ENCODE assay signal across 8 cellular contexts in genomic region chr3:178083906-178084823, GRCh38.
DNase-seq lines count a peak whose midpoint lies in the region; ATAC-seq, FAIRE-seq and TF ChIP-seq lines count a peak whose summit lies in the region.

No MANE protein-coding gene starts in this region.

- H3K4me1 ChIP-seq in GM12878 (ENCODE audit: control insufficient read depth, insufficient read depth, low read length): no peaks in the 10 kb centered on the region
- peaks cover 0 to 17% (median 11%) of the 10 kb centered on the region in 4 donors for H3K4me1 ChIP-seq in right lobe of liver

- TF ChIP-seq EP300 in GM12878 (IDR thresholded peaks at IDR 0.05; ENCODE audit: borderline replicate concordance in 1 of 2, control insufficient read depth in 1 of 2, low read depth in 2 of 2, low read length in 2 of 2): no peak

- no peak for DNase-seq in GM12864 (ENCODE audit: low read depth)
- peak; percentile 22 for DNase-seq in NCI-H2107 (lab: John Stamatoyannopoulos, UW)
- DNase-seq in GM12878 (ENCODE audit: low read depth, low spot score): no peak
- no peak for DNase-seq in right lobe of liver
- DNase-seq in erythroblast (lab: John Stamatoyannopoulos, UW): no peak
- DNase-seq in frontal cortex (ENCODE audit: low spot score in 2 of 2): no peak

- 11% methylated on average over 6 of the region's 6 CpGs for WGBS in GM12878 (ENCODE audit: insufficient coverage, insufficient replicate concordance, low lambda C conversion rate, missing lambda C conversion rate)
- WGBS in right lobe of liver (ENCODE audit: insufficient coverage, low coverage, low lambda C conversion rate, missing lambda C conversion rate): 34% methylated on average over 6 of the region's 6 CpGs

- H2AFZ ChIP-seq in GM12878 (ENCODE audit: control insufficient read depth, low read depth, low read length): no peak overlapping the region

- H4K20me1 ChIP-seq in GM12878 (ENCODE audit: control insufficient read depth, insufficient read depth): no peaks in the 10 kb centered on the region

- ATAC-seq in GM12878 (peak; percentile 55; the same call in 2 of the 3 replicates), right lobe of liver (peak; percentile 53 to 66 (median 62)), HG03439 (IDR thresholded peaks at IDR 0.05; ENCODE audit: unreplicated experiment) (no peak), HG02588 (IDR thresholded peaks at IDR 0.05; ENCODE audit: unreplicated experiment) (no peak)

- SMC1A ChIA-PET in GM12878 (lab: Charles Lee; ENCODE audit: uncharacterized antibody, unreplicated experiment): interaction anchor here (0.6 kb wide), 1 partner anchor 14 kb away, joined by 3 read pairs; no protein-coding TSS in a partner anchor

- CTCF ChIA-PET in GM12878 (lab: Yijun Ruan, JAX): interaction anchor here (1.1 kb wide), 1 partner anchor 301 kb away, joined by 4 read pairs; no protein-coding TSS in a partner anchor

- H3K27me3 ChIP-seq in GM12878 (replicated peaks in 1 of 2; ENCODE audit: control insufficient read depth in 2 of 2, insufficient read depth in 2 of 2, low read length in 1 of 2) (no peaks in the 10 kb centered on the region; a peak in 1 of 4 replicates), right lobe of liver (no peaks in the 10 kb centered on the region)

- no peak overlapping the region for H3K4me2 ChIP-seq in GM12878 (ENCODE audit: control insufficient read depth, insufficient read depth)

- no TSS peak for BruUV-seq in GM12878 (replicated peaks; lab: Mats Ljungman, UMichigan)

- no peak for TF ChIP-seq RAD21 in GM12878 (IDR thresholded peaks at IDR 0.05; ENCODE audit: insufficient read depth, low read depth, low read length)

- H3K9me3 ChIP-seq in GM12878 (replicated peaks; ENCODE audit: control insufficient read depth, insufficient read depth, low read length) (no peaks in the 10 kb centered on the region), right lobe of liver (no peaks in the 10 kb centered on the region)

- TF ChIP-seq CTCF in GM12864 (IDR thresholded peaks at IDR 0.05; ENCODE audit: low read depth, low read length, missing control alignments) (peak; percentile 35), GM12878 (IDR thresholded peaks at IDR 0.05 in 2 of 3, conservative IDR thresholded peaks at IDR 0.05 in 1 of 3; ENCODE audit: control insufficient read depth in 2 of 3, extremely low read depth in 1 of 3, insufficient read depth in 1 of 3, low read depth in 3 of 3, low read length in 3 of 3) (peak; percentile 12 to 34 (median 24); a peak in 4 of 6 replicates), right lobe of liver (IDR thresholded peaks at IDR 0.05) (peak; percentile 39 to 67 (median 53))

- RAD21 ChIA-PET in GM12878 (lab: Charles Lee; ENCODE audit: unreplicated experiment): no interaction called here

- FAIRE-seq in GM12878 (lab: Jason Lieb, UNC) (no peak), frontal cortex (lab: Jason Lieb, UNC) (no peak)

- H3K79me2 ChIP-seq in GM12878 (ENCODE audit: control insufficient read depth, insufficient read depth, low read length): no peaks in the 10 kb centered on the region

- H3K4me3 ChIP-seq in GM12864 (ENCODE audit: low read depth, low read length) (no peak overlapping the region), GM12878 (no peak overlapping the region), right lobe of liver (no peak overlapping the region)

- intact Hi-C loops in GM12878 (cut with micrococcal nuclease; ENCODE audit: unreplicated experiment): no loop called here
- intact Hi-C loops in right lobe of liver (cut with DNase I): no loop called here

- no peak overlapping the region for H3K27ac ChIP-seq in GM12878 (ENCODE audit: control insufficient read depth, insufficient read depth)
- no peak overlapping the region for H3K27ac ChIP-seq in right lobe of liver

- H3K9ac ChIP-seq in GM12878 (ENCODE audit: control insufficient read depth, insufficient read depth, low read length): no peak overlapping the region

- no peaks in the 10 kb centered on the region for H3K36me3 ChIP-seq in GM12878 (ENCODE audit: control insufficient read depth in 2 of 2, insufficient read depth in 2 of 2, low read length in 1 of 2)
- H3K36me3 ChIP-seq in right lobe of liver: no peaks in the 10 kb centered on the region

- POLR2A ChIA-PET in GM12878 (lab: Charles Lee): no interaction called here

- in situ Hi-C loops in GM12878 (cut with MboI): no loop called here

- no peak for TF ChIP-seq POLR2A in GM12878 (IDR thresholded peaks at IDR 0.05; ENCODE audit: low read depth, low read length)
- TF ChIP-seq POLR2A in right lobe of liver (IDR thresholded peaks at IDR 0.05): no peak
- TF ChIP-seq POLR2A in erythroblast (IDR thresholded peaks at IDR 0.05; ENCODE audit: low read length): no peak

TF ChIP-seq in GM12878, 131 proteins besides CTCF, POLR2A, EP300 and RAD21 (continues in another document):
- TF ChIP-seq SMAD1 (IDR thresholded peaks at IDR 0.05; ENCODE audit: low read depth, partially characterized antibody) (no peak), CEBPB (IDR thresholded peaks at IDR 0.05; ENCODE audit: borderline replicate concordance in 1 of 2, low read depth in 2 of 2, low read length in 2 of 2) (no peak), SUPT20H (IDR thresholded peaks at IDR 0.05; ENCODE audit: borderline replicate concordance, control insufficient read depth, low read depth, low read length) (no peak), SREBF1 (IDR thresholded peaks at IDR 0.05; ENCODE audit: low read length) (no peak), ELK1 (IDR thresholded peaks at IDR 0.05; ENCODE audit: low read depth, low read length) (no peak), SP1 (IDR thresholded peaks at IDR 0.05; ENCODE audit: low read depth, low read length) (no peak), YY1 (IDR thresholded peaks at IDR 0.05; ENCODE audit: low read depth, low read length) (no peak), ZNF687 (IDR thresholded peaks at IDR 0.05) (no peak), STAT3 (IDR thresholded peaks at IDR 0.05; ENCODE audit: low read depth, low read length) (no peak), POLR2AphosphoS2 (IDR thresholded peaks at IDR 0.05; ENCODE audit: low read depth, low read length) (no peak), ATF2 (IDR thresholded peaks at IDR 0.05; ENCODE audit: low read length) (no peak), CHD4 (IDR thresholded peaks at IDR 0.05) (no peak)

Comparison
In these comparisons a context has a peak if more than half of its experiments do, and no peak if none do; other contexts are left out.
1. ATAC-seq: peak in GM12878 (single experiment) and right lobe of liver (4 of 4); none in HG03439 (single experiment) and HG02588 (single experiment).
2. Peak in every context shown above with its lines, with median percentiles within 50 percentile points of each other: CTCF ChIP-seq.